1 cellular context compared by ENCODE assay signal in genomic region chrX:104522386-104522785, GRCh38.
TF ChIP-seq lines count a peak whose summit lies in the region.

No MANE protein-coding gene starts in this region.

TF ChIP-seq in GM23338, 12 proteins besides CTCF, POLR2A, EP300 and RAD21 (continued from another document):
- TF ChIP-seq, protein P1, sequence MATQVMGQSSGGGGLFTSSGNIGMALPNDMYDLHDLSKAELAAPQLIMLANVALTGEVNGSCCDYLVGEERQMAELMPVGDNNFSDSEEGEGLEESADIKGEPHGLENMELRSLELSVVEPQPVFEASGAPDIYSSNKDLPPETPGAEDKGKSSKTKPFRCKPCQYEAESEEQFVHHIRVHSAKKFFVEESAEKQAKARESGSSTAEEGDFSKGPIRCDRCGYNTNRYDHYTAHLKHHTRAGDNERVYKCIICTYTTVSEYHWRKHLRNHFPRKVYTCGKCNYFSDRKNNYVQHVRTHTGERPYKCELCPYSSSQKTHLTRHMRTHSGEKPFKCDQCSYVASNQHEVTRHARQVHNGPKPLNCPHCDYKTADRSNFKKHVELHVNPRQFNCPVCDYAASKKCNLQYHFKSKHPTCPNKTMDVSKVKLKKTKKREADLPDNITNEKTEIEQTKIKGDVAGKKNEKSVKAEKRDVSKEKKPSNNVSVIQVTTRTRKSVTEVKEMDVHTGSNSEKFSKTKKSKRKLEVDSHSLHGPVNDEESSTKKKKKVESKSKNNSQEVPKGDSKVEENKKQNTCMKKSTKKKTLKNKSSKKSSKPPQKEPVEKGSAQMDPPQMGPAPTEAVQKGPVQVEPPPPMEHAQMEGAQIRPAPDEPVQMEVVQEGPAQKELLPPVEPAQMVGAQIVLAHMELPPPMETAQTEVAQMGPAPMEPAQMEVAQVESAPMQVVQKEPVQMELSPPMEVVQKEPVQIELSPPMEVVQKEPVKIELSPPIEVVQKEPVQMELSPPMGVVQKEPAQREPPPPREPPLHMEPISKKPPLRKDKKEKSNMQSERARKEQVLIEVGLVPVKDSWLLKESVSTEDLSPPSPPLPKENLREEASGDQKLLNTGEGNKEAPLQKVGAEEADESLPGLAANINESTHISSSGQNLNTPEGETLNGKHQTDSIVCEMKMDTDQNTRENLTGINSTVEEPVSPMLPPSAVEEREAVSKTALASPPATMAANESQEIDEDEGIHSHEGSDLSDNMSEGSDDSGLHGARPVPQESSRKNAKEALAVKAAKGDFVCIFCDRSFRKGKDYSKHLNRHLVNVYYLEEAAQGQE (IDR thresholded peaks at IDR 0.05; ENCODE audit: unreplicated experiment): no peak
TF ChIP-seq in GM23338: peak in this region for 0.
